Comparison of ENCODE assay signal across 1 cellular context in the genomic region with DNA sequence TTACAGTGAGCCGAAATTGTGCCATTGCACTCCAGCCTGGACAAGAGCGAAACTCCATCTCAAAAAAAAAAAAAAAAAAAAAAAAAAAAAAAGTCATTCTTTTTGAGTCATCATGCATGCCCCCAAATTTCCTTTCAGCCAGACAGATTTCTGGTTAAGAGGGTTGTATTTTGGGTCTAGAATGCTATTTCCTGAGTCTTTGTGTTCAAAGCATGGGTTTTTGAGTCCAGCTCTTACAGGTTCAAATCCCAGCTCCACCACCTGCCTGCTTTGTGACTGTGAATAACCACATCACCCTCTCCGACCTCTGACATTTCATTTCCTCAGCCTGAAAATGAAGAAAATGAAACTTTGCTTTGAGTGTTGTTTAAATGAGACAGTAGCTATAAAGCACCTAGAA.
TF ChIP-seq lines count a peak whose summit lies in the region.

No MANE protein-coding gene starts in this region.

TF ChIP-seq in SK-N-SH treated with all-trans-retinoic acid at 6 μM for 48 hours, 23 proteins besides CTCF, POLR2A, EP300 and RAD21 (continued from another document):
- TF ChIP-seq, protein P1, sequence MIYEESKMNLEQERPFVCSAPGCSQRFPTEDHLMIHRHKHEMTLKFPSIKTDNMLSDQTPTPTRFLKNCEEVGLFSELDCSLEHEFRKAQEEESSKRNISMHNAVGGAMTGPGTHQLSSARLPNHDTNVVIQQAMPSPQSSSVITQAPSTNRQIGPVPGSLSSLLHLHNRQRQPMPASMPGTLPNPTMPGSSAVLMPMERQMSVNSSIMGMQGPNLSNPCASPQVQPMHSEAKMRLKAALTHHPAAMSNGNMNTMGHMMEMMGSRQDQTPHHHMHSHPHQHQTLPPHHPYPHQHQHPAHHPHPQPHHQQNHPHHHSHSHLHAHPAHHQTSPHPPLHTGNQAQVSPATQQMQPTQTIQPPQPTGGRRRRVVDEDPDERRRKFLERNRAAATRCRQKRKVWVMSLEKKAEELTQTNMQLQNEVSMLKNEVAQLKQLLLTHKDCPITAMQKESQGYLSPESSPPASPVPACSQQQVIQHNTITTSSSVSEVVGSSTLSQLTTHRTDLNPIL (CRISPR knock-in tag; IDR thresholded peaks at IDR 0.05; ENCODE audit: low read depth), result no peak
